Comparison of ENCODE assay signal across 25 cellular contexts in genomic region chr14:51216602-51217001, GRCh38.
"Had no signal": no experiment of that assay in that cellular context is flagged by ENCODE, and none has a peak within 500 bp of the region (broad histone marks: within the 10 kb centered on the region; RNA-seq: fewer than 3 reads in every experiment).

No MANE protein-coding gene starts in this region.

- DNase-seq: activated CD4-positive, alpha-beta T cell treated with anti-CD3 and anti-CD28 coated beads for 4 hours; activated CD8-positive, alpha-beta memory T cell treated with anti-CD3 and anti-CD28 coated beads, Interleukin-2, amount 50 U/mL, for 4 hours; activated CD8-positive, alpha-beta T cell treated with anti-CD3 and anti-CD28 coated beads for 36 hours; activated gamma-delta T cell treated with Interleukin-2 at 50 U/mL for 16 hours; activated naive CD4-positive, alpha-beta T cell treated with anti-CD3 and anti-CD28 coated beads, Interleukin-2, amount 10 ng/mL, durations not matched to agents 7 days and 5 days; activated naive CD8-positive, alpha-beta T cell treated with anti-CD3 and anti-CD28 coated beads for 36 hours; activated T-cell treated with anti-CD3 and anti-CD28 coated beads, Interleukin-2, amount 50 U/mL, for 72 hours; adrenal gland; anterior cingulate cortex; cerebellar nuclear complex; NCI-H1092; NCI-H187; NCI-H2107; NCI-H510A treated with DMSO at 0.1 percent for 48 hours; NCI-H69; OCI-M1; Peyer's patch; Right ventricle myocardium superior; SJCRH30 had no signal

- ATAC-seq: activated CD4-positive, CD25-positive, alpha-beta regulatory T cell treated with anti-CD3 and anti-CD28 coated beads, Interleukin-2, amount 50 U/mL, for 24 hours; activated CD8-positive, alpha-beta T cell treated with anti-CD3 and anti-CD28 coated beads for 36 hours; activated T-cell treated with anti-CD3 and anti-CD28 coated beads, Interleukin-2, amount 50 U/mL, for 72 hours had no signal

- H3K27me3 ChIP-seq: adrenal gland, Peyer's patch, SJCRH30 had no signal

- H3K9me3 Mint-ChIP-seq: activated CD8-positive, alpha-beta T cell treated with anti-CD3 and anti-CD28 coated beads for 36 hours; activated naive CD4-positive, alpha-beta T cell treated with anti-CD3 and anti-CD28 coated beads, Interleukin-2, amount 10 ng/mL, durations not matched to agents 7 days and 5 days; activated naive CD8-positive, alpha-beta T cell treated with anti-CD3 and anti-CD28 coated beads for 36 hours; activated T-cell treated with anti-CD3 and anti-CD28 coated beads, Interleukin-2, amount 50 U/mL, for 72 hours; activated T-helper 2 cell treated with anti-CD3 and anti-CD28 coated beads, Interferon-gamma antibody, Interleukin-2, Interleukin-4, amounts not matched to agents 10 μg/mL and 5 μg/mL and 100 μg/mL, durations not matched to agents 14 hours and 24 hours and 36 hours; T-helper 1 cell treated with Interleukin-12 subunit alpha and Interleukin-12 subunit beta and Interleukin-4 antibody, amounts not matched to agents 30 μg/mL and 1 μg/mL, for 36 hours had no signal

- H3K27me3 Mint-ChIP-seq: activated CD8-positive, alpha-beta T cell treated with anti-CD3 and anti-CD28 coated beads for 36 hours; activated naive CD4-positive, alpha-beta T cell treated with anti-CD3 and anti-CD28 coated beads, Interleukin-2, amount 10 ng/mL, durations not matched to agents 7 days and 5 days; activated naive CD8-positive, alpha-beta T cell treated with anti-CD3 and anti-CD28 coated beads for 36 hours had no signal

- H3K27ac ChIP-seq: adrenal gland, coronary artery, KMS-11, Peyer's patch, RWPE1, SJCRH30 had no signal

- H3K4me3 ChIP-seq: adrenal gland, coronary artery, Peyer's patch, SJCRH30 had no signal

- H3K4me1 Mint-ChIP-seq: activated naive CD4-positive, alpha-beta T cell treated with anti-CD3 and anti-CD28 coated beads, Interleukin-2, amount 10 ng/mL, durations not matched to agents 7 days and 5 days; activated naive CD8-positive, alpha-beta T cell treated with anti-CD3 and anti-CD28 coated beads for 36 hours had no signal

- H3K4me3 Mint-ChIP-seq: activated CD8-positive, alpha-beta T cell treated with anti-CD3 and anti-CD28 coated beads for 36 hours; activated naive CD4-positive, alpha-beta T cell treated with anti-CD3 and anti-CD28 coated beads, Interleukin-2, amount 10 ng/mL, durations not matched to agents 7 days and 5 days; activated naive CD8-positive, alpha-beta T cell treated with anti-CD3 and anti-CD28 coated beads for 36 hours; activated T-cell treated with anti-CD3 and anti-CD28 coated beads, Interleukin-2, amount 50 U/mL, for 72 hours; T-helper 1 cell treated with Interleukin-12 subunit alpha and Interleukin-12 subunit beta and Interleukin-4 antibody, amounts not matched to agents 30 μg/mL and 1 μg/mL, for 36 hours had no signal

- H3K9me3 ChIP-seq: adrenal gland, Peyer's patch, SJCRH30 had no signal

- H3K36me3 ChIP-seq: adrenal gland, Peyer's patch, SJCRH30 had no signal

- H3K4me1 ChIP-seq: adrenal gland, Peyer's patch, SJCRH30 had no signal

- H3K9ac ChIP-seq: KMS-11 had no signal

- H3K4me2 ChIP-seq: KMS-11 had no signal

- H3K27ac Mint-ChIP-seq: activated CD8-positive, alpha-beta T cell treated with anti-CD3 and anti-CD28 coated beads for 36 hours; activated naive CD4-positive, alpha-beta T cell treated with anti-CD3 and anti-CD28 coated beads, Interleukin-2, amount 10 ng/mL, durations not matched to agents 7 days and 5 days; activated naive CD8-positive, alpha-beta T cell treated with anti-CD3 and anti-CD28 coated beads for 36 hours; activated T-cell treated with anti-CD3 and anti-CD28 coated beads, Interleukin-2, amount 50 U/mL, for 72 hours; activated T-helper 2 cell treated with anti-CD3 and anti-CD28 coated beads, Interferon-gamma antibody, Interleukin-2, Interleukin-4, amounts not matched to agents 10 μg/mL and 5 μg/mL and 100 μg/mL, durations not matched to agents 14 hours and 24 hours and 36 hours; T-helper 1 cell treated with Interleukin-12 subunit alpha and Interleukin-12 subunit beta and Interleukin-4 antibody, amounts not matched to agents 30 μg/mL and 1 μg/mL, for 36 hours had no signal

- H3K36me3 Mint-ChIP-seq: activated naive CD4-positive, alpha-beta T cell treated with anti-CD3 and anti-CD28 coated beads, Interleukin-2, amount 10 ng/mL, durations not matched to agents 7 days and 5 days; activated naive CD8-positive, alpha-beta T cell treated with anti-CD3 and anti-CD28 coated beads for 36 hours had no signal
